ENCODE assay signal across 11 cellular contexts in genomic region chr10:29926649-29927048, GRCh38.
A peak's percentile ranks its signal among the peaks of the same experiment; 100 is the strongest.
DNase-seq lines count a peak whose midpoint lies in the region; ATAC-seq, FAIRE-seq and TF ChIP-seq lines count a peak whose summit lies in the region.
"Had no signal": no experiment of that assay in that cellular context is flagged by ENCODE, and none has a peak within 500 bp of the region (broad histone marks: within the 10 kb centered on the region; RNA-seq: fewer than 3 reads in every experiment).

No MANE protein-coding gene starts in this region.

- H3K27me3 ChIP-seq in cardiac muscle cell: no peaks in the 10 kb centered on the region
- H3K27me3 ChIP-seq in keratinocyte (ENCODE audit: control insufficient read depth, extremely low read depth, insufficient read depth, low read length): no peaks in the 10 kb centered on the region
- no peaks in the 10 kb centered on the region for H3K27me3 ChIP-seq in naive thymus-derived CD4-positive, alpha-beta T cell (ENCODE audit: control insufficient read depth in 2 of 2, insufficient read depth in 2 of 2, low read length in 2 of 2)
- H3K27me3 ChIP-seq: colonic mucosa had no signal

- DNase-seq in cardiac muscle cell (ENCODE audit: low read depth in 1 of 2, low spot score in 1 of 2) (peak in 1 of 2 donors; percentile 81), cardiac septum (ENCODE audit: low spot score) (no peak), astrocyte of the hippocampus (ENCODE audit: low read depth, low spot score) (peak; percentile 84), keratinocyte (ENCODE audit: low read depth, low spot score) (no peak), type B pancreatic cell (ENCODE audit: extremely low spot score, unreplicated experiment) (no peak), posterior cingulate gyrus (no peak)
- DNase-seq in naive thymus-derived CD4-positive, alpha-beta T cell: no peak
- DNase-seq: CD4-positive, CD25-positive, alpha-beta regulatory T cell; colonic mucosa; NK-92 treated with Interleukin-12 subunit alpha and Interleukin-12 subunit beta, amount 100 ng/mL, for 24 hours had no signal

- H3K9me3 Mint-ChIP-seq in type B pancreatic cell: peaks cover 15% of the 10 kb centered on the region
- peaks cover 6 to 42% (median 13%) of the 10 kb centered on the region in 11 donors for H3K9me3 Mint-ChIP-seq in naive thymus-derived CD4-positive, alpha-beta T cell

- H3K27ac Mint-ChIP-seq in type B pancreatic cell: peak overlapping the region; percentile 34
- no peak overlapping the region for H3K27ac Mint-ChIP-seq in naive thymus-derived CD4-positive, alpha-beta T cell
- H3K27ac Mint-ChIP-seq: CD4-positive, CD25-positive, alpha-beta regulatory T cell had no signal

- H3K36me3 Mint-ChIP-seq in type B pancreatic cell: no peaks in the 10 kb centered on the region
- peaks cover 0 to 18% (median 7%) of the 10 kb centered on the region in 5 donors for H3K36me3 Mint-ChIP-seq in naive thymus-derived CD4-positive, alpha-beta T cell
- H3K36me3 Mint-ChIP-seq: CD4-positive, CD25-positive, alpha-beta regulatory T cell had no signal

- CTCF ChIA-PET in naive thymus-derived CD4-positive, alpha-beta T cell (lab: Charles Lee): no interaction called here

- no peaks in the 10 kb centered on the region for H3K9me1 ChIP-seq in keratinocyte (ENCODE audit: control insufficient read depth, extremely low read depth, insufficient read depth, low read length)

- POLR2A ChIA-PET in naive thymus-derived CD4-positive, alpha-beta T cell (lab: Charles Lee): no interaction called here

- H2AFZ ChIP-seq in keratinocyte (ENCODE audit: control insufficient read depth, low read length): no peak overlapping the region

- peaks cover 37% of the 10 kb centered on the region for H3K4me1 Mint-ChIP-seq in type B pancreatic cell (ENCODE audit: unreplicated experiment)
- peaks cover 0 to 9% (median 0%) of the 10 kb centered on the region in 7 donors for H3K4me1 Mint-ChIP-seq in naive thymus-derived CD4-positive, alpha-beta T cell

- no peaks in the 10 kb centered on the region for H3K79me2 ChIP-seq in keratinocyte (ENCODE audit: control insufficient read depth, insufficient read depth, low read length)

- H4K20me1 ChIP-seq in keratinocyte (ENCODE audit: control insufficient read depth, extremely low read depth, insufficient read depth, low read length): no peaks in the 10 kb centered on the region

- ATAC-seq in GM18868 (IDR thresholded peaks at IDR 0.05; ENCODE audit: unreplicated experiment): no peak
- ATAC-seq in naive thymus-derived CD4-positive, alpha-beta T cell: no peak

- TF ChIP-seq CTCF in cardiac muscle cell (IDR thresholded peaks at IDR 0.05; ENCODE audit: low read depth, low read length) (peak; percentile 85), keratinocyte (optimal IDR thresholded peaks at IDR 0.05 in 1 of 3, IDR thresholded peaks at IDR 0.05 in 1 of 3, conservative IDR thresholded peaks at IDR 0.05 in 1 of 3; ENCODE audit: extremely low read depth in 1 of 3, insufficient read depth in 2 of 3, low read length in 3 of 3) (peak; percentile 67 to 82 (median 75)), type B pancreatic cell (conservative IDR thresholded peaks at IDR 0.05) (peak; percentile 66)

- intact Hi-C loops in cardiac septum (cut with DNase I) (no loop called here), posterior cingulate gyrus (cut with DNase I) (no loop called here)
- intact Hi-C loops in naive thymus-derived CD4-positive, alpha-beta T cell (cut with micrococcal nuclease): no loop called here

- H3K4me3 ChIP-seq in cardiac muscle cell: no peak overlapping the region
- no peak overlapping the region for H3K4me3 ChIP-seq in keratinocyte (ENCODE audit: control insufficient read depth in 2 of 3, extremely low read depth in 1 of 3, insufficient read depth in 2 of 3, low read depth in 1 of 3, low read length in 3 of 3)
- no peak overlapping the region for H3K4me3 ChIP-seq in naive thymus-derived CD4-positive, alpha-beta T cell (ENCODE audit: low read length)
- H3K4me3 ChIP-seq: colonic mucosa had no signal

- H3K9me3 ChIP-seq in cardiac muscle cell (ENCODE audit: low read depth): no peaks in the 10 kb centered on the region
- no peaks in the 10 kb centered on the region for H3K9me3 ChIP-seq in keratinocyte (ENCODE audit: control insufficient read depth, low read depth, low read length)
- no peaks in the 10 kb centered on the region for H3K9me3 ChIP-seq in naive thymus-derived CD4-positive, alpha-beta T cell (ENCODE audit: control insufficient read depth in 2 of 3, low read length in 3 of 3)
- H3K9me3 ChIP-seq: colonic mucosa had no signal

- H3K27ac ChIP-seq in cardiac muscle cell: no peak overlapping the region
- H3K27ac ChIP-seq in keratinocyte (ENCODE audit: control insufficient read depth, insufficient read depth, low read length): no peak overlapping the region
- H3K27ac ChIP-seq in naive thymus-derived CD4-positive, alpha-beta T cell (ENCODE audit: low read depth, low read length): no peak overlapping the region
- H3K27ac ChIP-seq: colonic mucosa had no signal

- H3K36me3 ChIP-seq in cardiac muscle cell (no peaks in the 10 kb centered on the region), keratinocyte (ENCODE audit: control insufficient read depth in 2 of 2, extremely low read depth in 1 of 2, insufficient read depth in 2 of 2, low read length in 2 of 2) (no peaks in the 10 kb centered on the region)
- H3K36me3 ChIP-seq in naive thymus-derived CD4-positive, alpha-beta T cell (ENCODE audit: control insufficient read depth in 2 of 3, insufficient read depth in 3 of 3, low read length in 3 of 3): no peaks in the 10 kb centered on the region
- H3K36me3 ChIP-seq: colonic mucosa had no signal

- H3K4me2 ChIP-seq in keratinocyte (ENCODE audit: control insufficient read depth, extremely low read depth, insufficient read depth, low read depth, low read length): no peak overlapping the region

- no peaks in the 10 kb centered on the region for H3K27me3 Mint-ChIP-seq in type B pancreatic cell
- peaks cover 4 to 31% (median 6%) of the 10 kb centered on the region in 5 donors for H3K27me3 Mint-ChIP-seq in naive thymus-derived CD4-positive, alpha-beta T cell

- no peak overlapping the region for H3K9ac ChIP-seq in keratinocyte (ENCODE audit: control insufficient read depth, extremely low read depth, insufficient read depth, low read length)

- H3K4me1 ChIP-seq in cardiac muscle cell (ENCODE audit: low read depth) (no peaks in the 10 kb centered on the region), keratinocyte (ENCODE audit: control insufficient read depth, extremely low read depth, insufficient read depth, low read length) (peaks cover 11% of the 10 kb centered on the region)
- no peaks in the 10 kb centered on the region for H3K4me1 ChIP-seq in naive thymus-derived CD4-positive, alpha-beta T cell (ENCODE audit: control insufficient read depth in 2 of 2, insufficient read depth in 2 of 2, low read length in 2 of 2)
- H3K4me1 ChIP-seq: colonic mucosa had no signal

- H3K4me3 Mint-ChIP-seq in type B pancreatic cell: no peak overlapping the region
- no peak overlapping the region for H3K4me3 Mint-ChIP-seq in naive thymus-derived CD4-positive, alpha-beta T cell
- H3K4me3 Mint-ChIP-seq: CD4-positive, CD25-positive, alpha-beta regulatory T cell had no signal

- dilution Hi-C loops in keratinocyte (cut with MboI; ENCODE audit: extremely low pct_ligation_motif_present, low sequenced_read_pairs): no loop called here

- peak; percentile 84 for FAIRE-seq in keratinocyte (lab: Jason Lieb, UNC)
